Comparison of ENCODE assay signal across 13 cellular contexts in the genomic region with DNA sequence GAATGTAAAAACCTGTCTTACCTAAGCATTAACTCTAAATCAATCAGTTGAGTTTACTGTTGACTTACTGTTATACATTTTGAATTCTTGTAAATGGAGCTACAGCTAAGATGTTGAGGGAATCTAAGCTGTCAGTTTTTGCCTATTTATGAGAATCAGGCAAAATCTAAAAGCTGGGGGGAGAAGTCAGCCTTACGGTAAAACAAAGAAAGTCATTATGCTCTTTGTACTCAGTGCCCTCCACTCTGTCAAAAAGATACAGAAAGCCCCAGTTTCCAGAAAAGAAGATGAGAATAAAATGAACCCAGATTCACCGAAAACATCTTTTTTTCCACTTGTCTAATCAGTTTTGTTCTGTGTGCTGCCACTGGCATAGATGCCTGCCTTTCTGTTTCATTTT.
"Had no signal": no experiment of that assay in that cellular context is flagged by ENCODE, and none has a peak within 500 bp of the region (broad histone marks: within the 10 kb centered on the region; RNA-seq: fewer than 3 reads in every experiment).

No MANE protein-coding gene starts in this region.

- H3K27me3 Mint-ChIP-seq: stimulated activated naive CD8-positive, alpha-beta T cell treated with anti-CD3 and anti-CD28 coated beads, Interleukin-15, Interleukin-2, amounts not matched to agents 100 ng/mL and 50 ng/mL, for 24 hours had no signal

- ATAC-seq: foreskin keratinocyte; left colon; naive thymus-derived CD8-positive, alpha-beta T cell had no signal

- H3K4me1 ChIP-seq: adrenal gland, sigmoid colon, testis had no signal

- DNase-seq: activated effector memory CD4-positive, alpha-beta T cell treated with Interleukin-2 at 50 U/mL for 16 hours; adrenal gland; foreskin keratinocyte; head of caudate nucleus; left colon; naive thymus-derived CD8-positive, alpha-beta T cell; SIG-M5; sigmoid colon; T-helper 9 cell; testis had no signal

- H3K27ac Mint-ChIP-seq: stimulated activated naive CD8-positive, alpha-beta T cell treated with anti-CD3 and anti-CD28 coated beads, Interleukin-15, Interleukin-2, amounts not matched to agents 100 ng/mL and 50 ng/mL, for 24 hours had no signal

- H3K4me3 Mint-ChIP-seq: naive thymus-derived CD8-positive, alpha-beta T cell; stimulated activated naive CD8-positive, alpha-beta T cell treated with anti-CD3 and anti-CD28 coated beads, Interleukin-15, Interleukin-2, amounts not matched to agents 100 ng/mL and 50 ng/mL, for 24 hours had no signal

- H3K27ac ChIP-seq: adrenal gland, foreskin keratinocyte, sigmoid colon, testis, VCaP had no signal

- H3K27me3 ChIP-seq: adrenal gland, sigmoid colon, testis had no signal

- H3K36me3 ChIP-seq: adrenal gland, sigmoid colon had no signal

- H3K4me3 ChIP-seq: adrenal gland, lung, sigmoid colon, testis had no signal

- H3K9me3 ChIP-seq: adrenal gland, sigmoid colon, testis had no signal
